Comparison of ENCODE assay signal across 1 cellular context in the genomic region with DNA sequence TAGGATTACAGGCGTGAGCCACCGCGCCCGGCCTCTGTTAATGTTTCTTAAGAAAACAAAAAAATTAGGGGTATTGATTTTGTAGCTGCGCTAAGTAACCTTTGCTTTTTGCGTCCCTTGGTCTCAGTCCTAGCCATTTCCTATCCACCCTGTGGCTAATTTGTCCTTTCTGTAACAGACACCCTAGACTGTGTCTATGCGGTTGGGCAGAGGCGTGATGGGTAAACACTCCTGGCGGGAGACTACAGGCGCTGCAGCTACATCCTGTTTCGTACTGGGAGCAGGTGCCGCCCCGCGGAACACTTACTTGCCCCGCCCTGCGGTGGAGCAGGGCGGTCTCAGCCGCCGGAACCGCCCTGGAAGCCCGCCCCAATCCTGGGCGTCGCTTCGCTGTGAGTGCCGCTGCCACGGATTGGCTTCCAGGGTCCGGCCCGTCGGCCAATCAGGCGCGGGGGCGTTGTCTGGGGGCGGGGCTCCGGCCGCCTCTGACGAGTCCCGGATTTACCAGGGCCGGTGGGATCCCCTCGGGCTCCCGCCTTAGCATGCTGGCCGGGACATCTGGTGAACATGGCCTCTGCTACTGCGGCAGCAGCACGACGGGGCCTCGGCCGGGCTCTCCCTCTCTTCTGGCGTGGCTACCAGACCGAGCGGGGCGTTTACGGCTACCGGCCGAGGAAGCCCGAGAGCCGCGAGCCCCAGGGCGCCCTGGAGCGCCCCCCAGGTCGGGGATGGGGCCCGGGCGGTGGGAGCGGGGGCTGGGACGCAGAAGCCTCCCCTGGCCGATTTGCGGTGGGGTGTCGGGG.
A peak's percentile ranks its signal among the peaks of the same experiment; 100 is the strongest.
TF ChIP-seq lines count a peak whose summit lies in the region.

A gene with protein sequence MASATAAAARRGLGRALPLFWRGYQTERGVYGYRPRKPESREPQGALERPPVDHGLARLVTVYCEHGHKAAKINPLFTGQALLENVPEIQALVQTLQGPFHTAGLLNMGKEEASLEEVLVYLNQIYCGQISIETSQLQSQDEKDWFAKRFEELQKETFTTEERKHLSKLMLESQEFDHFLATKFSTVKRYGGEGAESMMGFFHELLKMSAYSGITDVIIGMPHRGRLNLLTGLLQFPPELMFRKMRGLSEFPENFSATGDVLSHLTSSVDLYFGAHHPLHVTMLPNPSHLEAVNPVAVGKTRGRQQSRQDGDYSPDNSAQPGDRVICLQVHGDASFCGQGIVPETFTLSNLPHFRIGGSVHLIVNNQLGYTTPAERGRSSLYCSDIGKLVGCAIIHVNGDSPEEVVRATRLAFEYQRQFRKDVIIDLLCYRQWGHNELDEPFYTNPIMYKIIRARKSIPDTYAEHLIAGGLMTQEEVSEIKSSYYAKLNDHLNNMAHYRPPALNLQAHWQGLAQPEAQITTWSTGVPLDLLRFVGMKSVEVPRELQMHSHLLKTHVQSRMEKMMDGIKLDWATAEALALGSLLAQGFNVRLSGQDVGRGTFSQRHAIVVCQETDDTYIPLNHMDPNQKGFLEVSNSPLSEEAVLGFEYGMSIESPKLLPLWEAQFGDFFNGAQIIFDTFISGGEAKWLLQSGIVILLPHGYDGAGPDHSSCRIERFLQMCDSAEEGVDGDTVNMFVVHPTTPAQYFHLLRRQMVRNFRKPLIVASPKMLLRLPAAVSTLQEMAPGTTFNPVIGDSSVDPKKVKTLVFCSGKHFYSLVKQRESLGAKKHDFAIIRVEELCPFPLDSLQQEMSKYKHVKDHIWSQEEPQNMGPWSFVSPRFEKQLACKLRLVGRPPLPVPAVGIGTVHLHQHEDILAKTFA (plus strand): TSS at position 488 of the 803 bp plus-strand sequence. CDS start 80 bp downstream, at position 568.

TF ChIP-seq in SK-N-SH, 30 proteins besides CTCF, POLR2A, EP300 and RAD21 (continued from another document):
- TF ChIP-seq, protein P1, sequence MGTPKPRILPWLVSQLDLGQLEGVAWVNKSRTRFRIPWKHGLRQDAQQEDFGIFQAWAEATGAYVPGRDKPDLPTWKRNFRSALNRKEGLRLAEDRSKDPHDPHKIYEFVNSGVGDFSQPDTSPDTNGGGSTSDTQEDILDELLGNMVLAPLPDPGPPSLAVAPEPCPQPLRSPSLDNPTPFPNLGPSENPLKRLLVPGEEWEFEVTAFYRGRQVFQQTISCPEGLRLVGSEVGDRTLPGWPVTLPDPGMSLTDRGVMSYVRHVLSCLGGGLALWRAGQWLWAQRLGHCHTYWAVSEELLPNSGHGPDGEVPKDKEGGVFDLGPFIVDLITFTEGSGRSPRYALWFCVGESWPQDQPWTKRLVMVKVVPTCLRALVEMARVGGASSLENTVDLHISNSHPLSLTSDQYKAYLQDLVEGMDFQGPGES (IDR thresholded peaks at IDR 0.05; ENCODE audit: low read depth, low read length): no peak; the same call in 1 of the 2 replicates
- TF ChIP-seq EZH2phosphoT487 (IDR thresholded peaks at IDR 0.05; ENCODE audit: borderline replicate concordance, low read depth): no peak
- TF ChIP-seq, protein P2, sequence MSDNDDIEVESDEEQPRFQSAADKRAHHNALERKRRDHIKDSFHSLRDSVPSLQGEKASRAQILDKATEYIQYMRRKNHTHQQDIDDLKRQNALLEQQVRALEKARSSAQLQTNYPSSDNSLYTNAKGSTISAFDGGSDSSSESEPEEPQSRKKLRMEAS (IDR thresholded peaks at IDR 0.05; ENCODE audit: low read depth): peak; percentile 61
- no peak for TF ChIP-seq NRF1 (IDR thresholded peaks at IDR 0.05; ENCODE audit: low read depth, low read length)
- no peak for TF ChIP-seq TEAD4 (IDR thresholded peaks at IDR 0.05; ENCODE audit: borderline replicate concordance, insufficient read depth)
- peak; percentile 25; the same call in 1 of the 2 replicates for TF ChIP-seq ELF1 (IDR thresholded peaks at IDR 0.05)
- TF ChIP-seq, protein P3, sequence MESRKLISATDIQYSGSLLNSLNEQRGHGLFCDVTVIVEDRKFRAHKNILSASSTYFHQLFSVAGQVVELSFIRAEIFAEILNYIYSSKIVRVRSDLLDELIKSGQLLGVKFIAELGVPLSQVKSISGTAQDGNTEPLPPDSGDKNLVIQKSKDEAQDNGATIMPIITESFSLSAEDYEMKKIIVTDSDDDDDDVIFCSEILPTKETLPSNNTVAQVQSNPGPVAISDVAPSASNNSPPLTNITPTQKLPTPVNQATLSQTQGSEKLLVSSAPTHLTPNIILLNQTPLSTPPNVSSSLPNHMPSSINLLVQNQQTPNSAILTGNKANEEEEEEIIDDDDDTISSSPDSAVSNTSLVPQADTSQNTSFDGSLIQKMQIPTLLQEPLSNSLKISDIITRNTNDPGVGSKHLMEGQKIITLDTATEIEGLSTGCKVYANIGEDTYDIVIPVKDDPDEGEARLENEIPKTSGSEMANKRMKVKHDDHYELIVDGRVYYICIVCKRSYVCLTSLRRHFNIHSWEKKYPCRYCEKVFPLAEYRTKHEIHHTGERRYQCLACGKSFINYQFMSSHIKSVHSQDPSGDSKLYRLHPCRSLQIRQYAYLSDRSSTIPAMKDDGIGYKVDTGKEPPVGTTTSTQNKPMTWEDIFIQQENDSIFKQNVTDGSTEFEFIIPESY (IDR thresholded peaks at IDR 0.05; ENCODE audit: borderline replicate concordance, low read depth): no peak
- no peak for TF ChIP-seq JUND (IDR thresholded peaks at IDR 0.05)
- peak; percentile 56; the same call in 1 of the 2 replicates for TF ChIP-seq RCOR1 (IDR thresholded peaks at IDR 0.05; ENCODE audit: low read length)
- TF ChIP-seq, protein P4, sequence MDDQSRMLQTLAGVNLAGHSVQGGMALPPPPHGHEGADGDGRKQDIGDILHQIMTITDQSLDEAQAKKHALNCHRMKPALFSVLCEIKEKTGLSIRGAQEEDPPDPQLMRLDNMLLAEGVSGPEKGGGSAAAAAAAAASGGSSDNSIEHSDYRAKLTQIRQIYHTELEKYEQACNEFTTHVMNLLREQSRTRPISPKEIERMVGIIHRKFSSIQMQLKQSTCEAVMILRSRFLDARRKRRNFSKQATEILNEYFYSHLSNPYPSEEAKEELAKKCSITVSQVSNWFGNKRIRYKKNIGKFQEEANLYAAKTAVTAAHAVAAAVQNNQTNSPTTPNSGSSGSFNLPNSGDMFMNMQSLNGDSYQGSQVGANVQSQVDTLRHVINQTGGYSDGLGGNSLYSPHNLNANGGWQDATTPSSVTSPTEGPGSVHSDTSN (IDR thresholded peaks at IDR 0.05): peak; percentile 52; the same call in 1 of the 2 replicates
- no peak for TF ChIP-seq MEF2A (IDR thresholded peaks at IDR 0.05; ENCODE audit: borderline replicate concordance, low read depth)
- peak; percentile 82; the same call in 1 of the 2 replicates for TF ChIP-seq TAF1 (IDR thresholded peaks at IDR 0.05; ENCODE audit: borderline replicate concordance, low read depth, low read length)
- no peak for TF ChIP-seq TCF12 (IDR thresholded peaks at IDR 0.05)
- TF ChIP-seq, protein P5, sequence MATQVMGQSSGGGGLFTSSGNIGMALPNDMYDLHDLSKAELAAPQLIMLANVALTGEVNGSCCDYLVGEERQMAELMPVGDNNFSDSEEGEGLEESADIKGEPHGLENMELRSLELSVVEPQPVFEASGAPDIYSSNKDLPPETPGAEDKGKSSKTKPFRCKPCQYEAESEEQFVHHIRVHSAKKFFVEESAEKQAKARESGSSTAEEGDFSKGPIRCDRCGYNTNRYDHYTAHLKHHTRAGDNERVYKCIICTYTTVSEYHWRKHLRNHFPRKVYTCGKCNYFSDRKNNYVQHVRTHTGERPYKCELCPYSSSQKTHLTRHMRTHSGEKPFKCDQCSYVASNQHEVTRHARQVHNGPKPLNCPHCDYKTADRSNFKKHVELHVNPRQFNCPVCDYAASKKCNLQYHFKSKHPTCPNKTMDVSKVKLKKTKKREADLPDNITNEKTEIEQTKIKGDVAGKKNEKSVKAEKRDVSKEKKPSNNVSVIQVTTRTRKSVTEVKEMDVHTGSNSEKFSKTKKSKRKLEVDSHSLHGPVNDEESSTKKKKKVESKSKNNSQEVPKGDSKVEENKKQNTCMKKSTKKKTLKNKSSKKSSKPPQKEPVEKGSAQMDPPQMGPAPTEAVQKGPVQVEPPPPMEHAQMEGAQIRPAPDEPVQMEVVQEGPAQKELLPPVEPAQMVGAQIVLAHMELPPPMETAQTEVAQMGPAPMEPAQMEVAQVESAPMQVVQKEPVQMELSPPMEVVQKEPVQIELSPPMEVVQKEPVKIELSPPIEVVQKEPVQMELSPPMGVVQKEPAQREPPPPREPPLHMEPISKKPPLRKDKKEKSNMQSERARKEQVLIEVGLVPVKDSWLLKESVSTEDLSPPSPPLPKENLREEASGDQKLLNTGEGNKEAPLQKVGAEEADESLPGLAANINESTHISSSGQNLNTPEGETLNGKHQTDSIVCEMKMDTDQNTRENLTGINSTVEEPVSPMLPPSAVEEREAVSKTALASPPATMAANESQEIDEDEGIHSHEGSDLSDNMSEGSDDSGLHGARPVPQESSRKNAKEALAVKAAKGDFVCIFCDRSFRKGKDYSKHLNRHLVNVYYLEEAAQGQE (IDR thresholded peaks at IDR 0.05; ENCODE audit: low read depth, low read length): peak; percentile 31; the same call in 1 of the 2 replicates
